Comparison of ENCODE assay signal across 1 cellular context in the genomic region with DNA sequence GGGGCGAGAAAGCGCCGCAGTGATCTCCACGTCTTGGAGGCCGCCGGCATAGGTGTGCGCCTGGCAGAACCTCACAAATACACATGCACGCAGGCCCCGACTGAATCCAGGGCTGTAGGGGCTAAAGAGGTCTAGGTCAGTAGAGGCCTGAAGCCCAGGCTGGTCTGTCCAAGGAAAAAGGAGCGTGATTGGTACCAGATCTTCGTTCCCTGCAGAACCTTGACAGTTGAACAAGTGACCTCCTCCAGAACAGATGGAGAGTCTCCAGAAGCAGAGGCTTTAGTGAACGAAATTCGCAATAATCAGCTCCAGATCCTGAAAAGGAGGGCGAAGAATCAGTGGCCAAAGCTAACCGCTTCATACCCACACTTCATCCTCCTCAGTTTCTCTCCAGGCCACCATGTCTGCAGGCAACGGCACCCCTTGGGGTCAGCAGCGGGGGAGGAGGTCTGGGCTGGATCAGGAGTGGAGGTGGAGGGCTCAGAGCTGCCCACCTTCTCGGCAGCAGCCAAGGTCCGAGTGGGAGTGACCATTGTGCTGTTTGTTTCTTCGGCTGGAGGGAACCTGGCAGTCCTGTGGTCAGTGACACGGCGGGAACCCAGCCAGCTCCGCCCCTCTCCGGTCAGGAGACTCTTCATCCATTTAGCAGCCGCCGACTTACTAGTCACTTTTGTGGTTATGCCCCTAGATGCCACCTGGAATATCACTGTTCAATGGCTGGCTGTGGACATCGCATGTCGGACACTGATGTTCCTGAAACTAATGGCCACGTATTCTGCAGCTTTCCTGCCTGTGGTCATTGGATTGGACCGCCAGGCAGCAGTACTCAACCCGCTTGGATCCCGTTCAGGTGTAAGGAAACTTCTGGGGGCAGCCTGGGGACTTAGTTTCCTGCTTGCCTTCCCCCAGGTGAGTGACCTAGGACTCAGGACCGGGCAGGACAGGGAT.
TF ChIP-seq lines count a peak whose summit lies in the region.

No MANE protein-coding gene starts in this region.

TF ChIP-seq in IMR-90, 13 proteins besides CTCF, POLR2A, EP300 and RAD21:
- TF ChIP-seq MAFK (IDR thresholded peaks at IDR 0.05; ENCODE audit: low read depth, low read length), result no peak
- peak; percentile 12; the same call in 1 of the 2 replicates for TF ChIP-seq MXI1 (IDR thresholded peaks at IDR 0.05; ENCODE audit: borderline replicate concordance, low read depth, low read length)
- TF ChIP-seq NFE2L2 (IDR thresholded peaks at IDR 0.05; ENCODE audit: low read depth, low read length), result no peak
- no peak for TF ChIP-seq BHLHE40 (IDR thresholded peaks at IDR 0.05; ENCODE audit: low read depth, low read length)
